ENCODE assay signal across 8 cellular contexts in genomic region chr1:31762726-31763670, GRCh38. TPM values are rescaled to one million over a fixed set of nuclear protein-coding genes. Genes with fewer than 3 reads are reported as not detected.
DNase-seq lines count a peak whose midpoint lies in the region; ATAC-seq, FAIRE-seq and TF ChIP-seq lines count a peak whose summit lies in the region.

No MANE protein-coding gene starts in this region.

- peak overlapping the region; percentile 86 to 90 for H3K4me2 ChIP-seq in H1 (ENCODE audit: insufficient read depth in 1 of 2, low read depth in 2 of 2, low read length in 2 of 2)
- peak overlapping the region; percentile 79 for H3K4me2 ChIP-seq in mesendoderm (ENCODE audit: low read length)

- H3K4ac ChIP-seq in H1 (replicated peaks; ENCODE audit: insufficient read length, low read depth, low read length) = peak overlapping the region; percentile 19
- H3K4ac ChIP-seq in mesendoderm (ENCODE audit: low read depth, low read length) = no peak overlapping the region

- H3K4me1 Mint-ChIP-seq in activated CD8-positive, alpha-beta T cell treated with anti-CD3 and anti-CD28 coated beads, Interleukin-2, amount 10 ng/mL, durations not matched to agents 7 days and 5 days (ENCODE audit: low read depth) = peaks cover 29% of the 10 kb centered on the region

- FAIRE-seq in H1 (lab: Jason Lieb, UNC) = no peak

- peaks cover 0 to 4% of the 10 kb centered on the region in 2 experiments; a peak in 1 of 4 replicates for H3K79me2 ChIP-seq in H1 (ENCODE audit: control insufficient read depth in 1 of 2, insufficient read depth in 2 of 2, low read length in 2 of 2)
- peaks cover 1% of the 10 kb centered on the region for H3K79me2 ChIP-seq in mesendoderm (ENCODE audit: control insufficient read depth, insufficient read depth, low read length)

- H3K27ac ChIP-seq in H1 (ENCODE audit: low read depth, low read length) = no peak overlapping the region
- no peak overlapping the region for H3K27ac ChIP-seq in mesendoderm (ENCODE audit: low read depth, low read length)

- H2BK5ac ChIP-seq in H1 (ENCODE audit: low read depth, low read length) (no peak overlapping the region), mesendoderm (ENCODE audit: low read length) (no peak overlapping the region)

- H3K4me1 ChIP-seq in H1 (replicated peaks in 1 of 4; ENCODE audit: control insufficient read depth in 3 of 4, insufficient read depth in 4 of 4, low read length in 3 of 4) (peaks cover 24 to 55% (median 34%) of the 10 kb centered on the region in 4 experiments), mesendoderm (ENCODE audit: control insufficient read depth, low read depth, low read length) (peaks cover 6% of the 10 kb centered on the region)

- H2BK120ac ChIP-seq in H1 (replicated peaks; ENCODE audit: low read depth, low read length) = no peak overlapping the region
- H2BK120ac ChIP-seq in mesendoderm (ENCODE audit: low read depth, low read length) = no peak overlapping the region

- no peak overlapping the region for H3K23ac ChIP-seq in H1 (ENCODE audit: insufficient read length)
- peak overlapping the region; percentile 31 for H3K23ac ChIP-seq in mesendoderm (ENCODE audit: low read length)

- POLR2A ChIA-PET in activated CD8-positive, alpha-beta T cell treated with anti-CD3 and anti-CD28 coated beads, Interleukin-2, amount 10 ng/mL, durations not matched to agents 7 days and 5 days (lab: Charles Lee) = no interaction called here
- POLR2A ChIA-PET in H1 (lab: Charles Lee; ENCODE audit: partially characterized antibody) = interaction anchor here (0.7 to 2.2 kb wide), 8 partner anchors 10 to 58 kb away, joined by 3 to 13 read pairs (median 6); partner anchors contain the start of gene COL16A1

- ATAC-seq in activated CD8-positive, alpha-beta T cell treated with anti-CD3 and anti-CD28 coated beads, Interleukin-2, amount 10 ng/mL, durations not matched to agents 7 days and 5 days = peak; percentile 38
- no peak for ATAC-seq in GM19395 (IDR thresholded peaks at IDR 0.05; ENCODE audit: unreplicated experiment)

- no peaks in the 10 kb centered on the region for H3K36me3 ChIP-seq in H7 (replicated peaks; ENCODE audit: control insufficient read depth, insufficient read depth, low read length)
- H3K36me3 ChIP-seq in H1 (ENCODE audit: control insufficient read depth in 2 of 4, insufficient read depth in 4 of 4, low read length in 3 of 4) = no peaks in the 10 kb centered on the region
- no peaks in the 10 kb centered on the region for H3K36me3 ChIP-seq in mesendoderm (ENCODE audit: control insufficient read depth, insufficient read depth, low read length)

- no peaks in the 10 kb centered on the region for H3K9me3 ChIP-seq in H1 (ENCODE audit: insufficient read depth in 2 of 2, low read depth in 1 of 2, low read length in 1 of 2)

- H3K23me2 ChIP-seq in H1 (ENCODE audit: low read depth, low read length) = peaks cover 17% of the 10 kb centered on the region

- H3K36me3 Mint-ChIP-seq in activated CD8-positive, alpha-beta T cell treated with anti-CD3 and anti-CD28 coated beads, Interleukin-2, amount 10 ng/mL, durations not matched to agents 7 days and 5 days (ENCODE audit: low read depth) = no peaks in the 10 kb centered on the region

- H4K8ac ChIP-seq in H1 (ENCODE audit: extremely low read depth, insufficient read depth, low read length) (peak overlapping the region; percentile 40; the same call in 1 of the 2 replicates), mesendoderm (ENCODE audit: low read depth, low read length) (no peak overlapping the region)

- H3K18ac ChIP-seq in H1 (ENCODE audit: extremely low read depth, low read length) (peak overlapping the region; percentile 84), mesendoderm (ENCODE audit: low read length) (peak overlapping the region; percentile 54)

- H2BK15ac ChIP-seq in H1 (ENCODE audit: low read length) (0 out of 2 replicates have a peak overlapping the region, but pooled peaks have one; percentile 50), mesendoderm (replicated peaks; ENCODE audit: low read depth) (no peak overlapping the region)

- H3K4me3 Mint-ChIP-seq in activated CD8-positive, alpha-beta T cell treated with anti-CD3 and anti-CD28 coated beads, Interleukin-2, amount 10 ng/mL, durations not matched to agents 7 days and 5 days = peak overlapping the region; percentile 66

- CTCF ChIA-PET in activated CD8-positive, alpha-beta T cell treated with anti-CD3 and anti-CD28 coated beads, Interleukin-2, amount 10 ng/mL, durations not matched to agents 7 days and 5 days (lab: Charles Lee) = interaction anchor here (0.7 to 7.6 kb wide), 7 partner anchors 11 to 434 kb away, joined by 3 to 43 read pairs (median 3); no protein-coding TSS in a partner anchor
- CTCF ChIA-PET in H1 (lab: Charles Lee; ENCODE audit: partially characterized antibody) = interaction anchor here (0.7 to 14.0 kb wide), 24 partner anchors 8 to 243 kb away, joined by 3 to 206 read pairs (median 4); partner anchors contain the start of gene COL16A1

- H3K27ac Mint-ChIP-seq in activated CD8-positive, alpha-beta T cell treated with anti-CD3 and anti-CD28 coated beads, Interleukin-2, amount 10 ng/mL, durations not matched to agents 7 days and 5 days = no peak overlapping the region

- H3K79me1 ChIP-seq in H1 (ENCODE audit: low read depth, low read length) = peaks cover 3% of the 10 kb centered on the region
- H3K79me1 ChIP-seq in mesendoderm (ENCODE audit: low read length) = peaks cover 2% of the 10 kb centered on the region

- H4K5ac ChIP-seq in H1 (ENCODE audit: insufficient read length, low read depth, low read length) (no peak overlapping the region), mesendoderm (ENCODE audit: low read length) (no peak overlapping the region)

- H2AFZ ChIP-seq in H1 (ENCODE audit: low read length) = peak overlapping the region; percentile 77; the same call in 1 of the 2 replicates

- H3K56ac ChIP-seq in H1 (replicated peaks; ENCODE audit: insufficient read length, low read depth, low read length) (no peak overlapping the region), mesendoderm (ENCODE audit: low read length) (peak overlapping the region; percentile 78)

- 0% methylated on average over 33 of the region's 60 CpGs; no CpG with 5 or more reads in 1 of the 2 experiments for WGBS in H1 (ENCODE audit: extremely low coverage in 1 of 2, insufficient coverage in 1 of 2, insufficient read length in 1 of 2, insufficient replicate concordance in 2 of 2, low coverage in 1 of 2, low lambda C conversion rate in 2 of 2, missing lambda C conversion rate in 1 of 2), 2 experiments
- WGBS in mesendoderm (ENCODE audit: extremely low coverage, insufficient coverage, low lambda C conversion rate) = no CpG with 5 or more reads among the region's 60 CpGs

- peak; percentile 31 for DNase-seq in AG10803 (ENCODE audit: low read depth)
- peak; percentile 98 for DNase-seq in H7
- peak; percentile 81 for DNase-seq in NCI-H748 (lab: John Stamatoyannopoulos, UW; ENCODE audit: unreplicated experiment)
- peak; percentile 55 for DNase-seq in activated CD8-positive, alpha-beta T cell treated with anti-CD3 and anti-CD28 coated beads, Interleukin-2, amount 10 ng/mL, durations not matched to agents 7 days and 5 days
- peak in 1 of 2 experiments; percentile 94 for DNase-seq in H1 (ENCODE audit: low read depth in 1 of 2, low spot score in 2 of 2)
- DNase-seq in mesendoderm = peak; percentile 82
- peak; percentile 82 for DNase-seq in stimulated activated CD8-positive, alpha-beta memory T cell treated with anti-CD3 and anti-CD28 coated beads, Interleukin-4, amount 100 ng/mL, for 48 hours

- peaks cover 61% of the 10 kb centered on the region for H3K27me3 Mint-ChIP-seq in activated CD8-positive, alpha-beta T cell treated with anti-CD3 and anti-CD28 coated beads, Interleukin-2, amount 10 ng/mL, durations not matched to agents 7 days and 5 days (ENCODE audit: low read depth)

- H2BK20ac ChIP-seq in H1 (ENCODE audit: low read length) = no peak overlapping the region; the same call in 1 of the 2 replicates

- H3K9me3 Mint-ChIP-seq in activated CD8-positive, alpha-beta T cell treated with anti-CD3 and anti-CD28 coated beads, Interleukin-2, amount 10 ng/mL, durations not matched to agents 7 days and 5 days (ENCODE audit: insufficient read depth) = no peaks in the 10 kb centered on the region

- TF ChIP-seq CTCF in AG10803 (conservative IDR thresholded peaks at IDR 0.05; ENCODE audit: low read length) (peak; percentile 32), H1 (IDR thresholded peaks at IDR 0.05; ENCODE audit: control extremely low read depth in 1 of 3, insufficient read depth in 1 of 3, low read depth in 1 of 3, low read length in 3 of 3) (peak in 2 of 3 experiments; percentile 72 to 90; a peak in 3 of 4 replicates)

- peaks cover 27% of the 10 kb centered on the region for H3K27me3 ChIP-seq in H7 (ENCODE audit: control insufficient read depth, insufficient read depth, low read length)
- H3K27me3 ChIP-seq in H1 (replicated peaks in 1 of 4; ENCODE audit: control insufficient read depth in 3 of 4, extremely low read depth in 1 of 4, insufficient read depth in 3 of 4, low read length in 3 of 4) = peaks cover 3 to 16% (median 7%) of the 10 kb centered on the region in 4 experiments; a peak in 5 of 7 replicates
- H3K27me3 ChIP-seq in mesendoderm (ENCODE audit: insufficient read depth, low read length, poor library complexity) = no peaks in the 10 kb centered on the region

- H3K9ac ChIP-seq in H1 (replicated peaks in 1 of 4; ENCODE audit: extremely low read depth in 1 of 4, low read depth in 3 of 4, low read length in 3 of 4) (peak overlapping the region in 1 of 4 experiments; percentile 0; a peak in 1 of 7 replicates), mesendoderm (ENCODE audit: low read length) (peak overlapping the region; percentile 61)

- peaks cover 4 to 15% of the 10 kb centered on the region in 2 experiments for H4K20me1 ChIP-seq in H1 (replicated peaks in 1 of 2; ENCODE audit: control insufficient read depth in 1 of 2, insufficient read depth in 2 of 2, low read length in 2 of 2)

- H3K4me3 ChIP-seq in AG10803 (ENCODE audit: low read length) (peak overlapping the region; percentile 60), H7 (ENCODE audit: insufficient read depth, low read depth, low read length) (peak overlapping the region; percentile 63), H1 (ENCODE audit: extremely low read depth in 1 of 4, insufficient read depth in 2 of 4, low read depth in 3 of 4, low read length in 4 of 4) (peak overlapping the region; percentile 48 to 75 (median 62)), mesendoderm (ENCODE audit: low read length) (peak overlapping the region; percentile 17)

- no peak overlapping the region for H3K14ac ChIP-seq in H1 (ENCODE audit: insufficient read length)

- no peak for TF ChIP-seq POLR2A in H1 (IDR thresholded peaks at IDR 0.05; ENCODE audit: control extremely low read depth in 1 of 2, low read depth in 2 of 2, low read length in 2 of 2)

- H2AK5ac ChIP-seq in H1 (ENCODE audit: low read depth, low read length) (no peak overlapping the region), mesendoderm (ENCODE audit: low read length) (no peak overlapping the region)

- peak in 1 of 2 experiments; percentile 77; a peak in 1 of 3 replicates for TF ChIP-seq EP300 in H1 (IDR thresholded peaks at IDR 0.05; ENCODE audit: borderline replicate concordance in 1 of 2, low read depth in 2 of 2, low read length in 2 of 2)

- TF ChIP-seq RAD21 in H1 (IDR thresholded peaks at IDR 0.05 in 1 of 2, conservative IDR thresholded peaks at IDR 0.05 in 1 of 2; ENCODE audit: low read depth in 2 of 2, low read length in 2 of 2) = peak; percentile 55 to 81

- H4K91ac ChIP-seq in H1 (replicated peaks; ENCODE audit: insufficient read length, low read length) = peak overlapping the region; percentile 75

- peak overlapping the region; percentile 71; the same call in 1 of the 2 replicates for H2BK12ac ChIP-seq in H1 (ENCODE audit: low read depth, low read length)

RNA-seq across cellular contexts. Expression of gene ADGRB2, which starts 1.1 kb away (rescaled TPM):
- 28.0 and 39.8 TPM in 2 replicates for total RNA-seq in H7 (2014; rRNA removed; shearing (Covaris generic))
- under 1 TPM; 0.05 to 0.37 TPM for total RNA-seq in activated CD8-positive, alpha-beta T cell treated with anti-CD3 and anti-CD28 coated beads, Interleukin-2, amount 10 ng/mL, durations not matched to agents 7 days and 5 days
- total RNA-seq in H1 (2021; fragmentation: NEBNext Ultra II Directional; extraction: Animal tissue kit (Norgen Biotek cat#: 25700)) = 25.8 and 26.2 TPM in 2 replicates
- polyA plus RNA-seq in H1 (2011; rRNA removed) = 15.6 and 29.0 TPM in 2 replicates
- polyA plus RNA-seq in H1 (2011; cell fraction: cytosol; rRNA removed) = 20.6 TPM
- 126 TPM for polyA plus RNA-seq in H1 (2011; cell fraction: nucleus; rRNA removed)
- polyA plus RNA-seq in H1 (2012, experiment 1 of 2) = 17.3 to 29.1 TPM (median 22.1 TPM) in 4 replicates
- polyA plus RNA-seq in H1 (2012, experiment 2 of 2) = 15.4 TPM
- polyA plus RNA-seq in H1 (2013, experiment 1 of 2) = 13.4 TPM
- polyA plus RNA-seq in H1 (2013, experiment 2 of 2) = 13.0 TPM
- 7.5 and 9.4 TPM in 2 replicates for polyA minus RNA-seq in H1 (2011; rRNA and poly(A)+ RNA removed)
- polyA minus RNA-seq in H1 (2011; cell fraction: cytosol; rRNA and poly(A)+ RNA removed) = 14.0 TPM
- 22.9 TPM for polyA minus RNA-seq in H1 (2011; cell fraction: nucleus; rRNA and poly(A)+ RNA removed)
- 4.9 TPM for polyA plus RNA-seq in mesendoderm (2013, experiment 1 of 2)
- 5.2 TPM for polyA plus RNA-seq in mesendoderm (2013, experiment 2 of 2)

RNA-seq across cellular contexts. Expression of gene SPOCD1, which starts 52.8 kb away (rescaled TPM):
- 1.8 and 3.5 TPM in 2 replicates for total RNA-seq in H7 (2014; rRNA removed; shearing (Covaris generic))
- total RNA-seq in activated CD8-positive, alpha-beta T cell treated with anti-CD3 and anti-CD28 coated beads, Interleukin-2, amount 10 ng/mL, durations not matched to agents 7 days and 5 days = not detected
- 1.8 and 2.0 TPM in 2 replicates for total RNA-seq in H1 (2021; fragmentation: NEBNext Ultra II Directional; extraction: Animal tissue kit (Norgen Biotek cat#: 25700))
- polyA plus RNA-seq in H1 (2011; rRNA removed) = 2.9 and 4.2 TPM in 2 replicates
- polyA plus RNA-seq in H1 (2011; cell fraction: cytosol; rRNA removed) = 4.7 TPM
- polyA plus RNA-seq in H1 (2011; cell fraction: nucleus; rRNA removed) = 13.1 TPM
- polyA plus RNA-seq in H1 (2012, experiment 1 of 2) = 1.9 to 2.6 TPM (median 2.1 TPM) in 4 replicates
- 0.84 TPM for polyA plus RNA-seq in H1 (2012, experiment 2 of 2)
- polyA plus RNA-seq in H1 (2013, experiment 1 of 2) = 1.4 TPM
- polyA plus RNA-seq in H1 (2013, experiment 2 of 2) = 1.0 TPM
- polyA minus RNA-seq in H1 (2011; rRNA and poly(A)+ RNA removed) = 2.2 and 3.0 TPM in 2 replicates
- 1.2 TPM for polyA minus RNA-seq in H1 (2011; cell fraction: cytosol; rRNA and poly(A)+ RNA removed)
- polyA minus RNA-seq in H1 (2011; cell fraction: nucleus; rRNA and poly(A)+ RNA removed) = 5.6 TPM
- 0.37 TPM for polyA plus RNA-seq in mesendoderm (2013, experiment 1 of 2)
- 0.35 TPM for polyA plus RNA-seq in mesendoderm (2013, experiment 2 of 2)

RNA-seq across cellular contexts. Expression of gene COL16A1, which starts 59.2 kb away (rescaled TPM):
- total RNA-seq in H7 (2014; rRNA removed; shearing (Covaris generic)) = 10.3 and 13.8 TPM in 2 replicates
- total RNA-seq in activated CD8-positive, alpha-beta T cell treated with anti-CD3 and anti-CD28 coated beads, Interleukin-2, amount 10 ng/mL, durations not matched to agents 7 days and 5 days = not detected
- total RNA-seq in H1 (2021; fragmentation: NEBNext Ultra II Directional; extraction: Animal tissue kit (Norgen Biotek cat#: 25700)) = 7.9 and 10.5 TPM in 2 replicates
- 2.0 and 3.4 TPM in 2 replicates for polyA plus RNA-seq in H1 (2011; rRNA removed)
- polyA plus RNA-seq in H1 (2011; cell fraction: cytosol; rRNA removed) = 4.3 TPM
- 31.3 TPM for polyA plus RNA-seq in H1 (2011; cell fraction: nucleus; rRNA removed)
- polyA plus RNA-seq in H1 (2012, experiment 1 of 2) = 6.8 to 10.8 TPM (median 7.9 TPM) in 4 replicates
- 2.9 TPM for polyA plus RNA-seq in H1 (2012, experiment 2 of 2)
- 4.2 TPM for polyA plus RNA-seq in H1 (2013, experiment 1 of 2)
- polyA plus RNA-seq in H1 (2013, experiment 2 of 2) = 3.6 TPM
- 3.3 and 4.2 TPM in 2 replicates for polyA minus RNA-seq in H1 (2011; rRNA and poly(A)+ RNA removed)
- polyA minus RNA-seq in H1 (2011; cell fraction: cytosol; rRNA and poly(A)+ RNA removed) = 6.8 TPM
- polyA minus RNA-seq in H1 (2011; cell fraction: nucleus; rRNA and poly(A)+ RNA removed) = 8.7 TPM
- 3.3 TPM for polyA plus RNA-seq in mesendoderm (2013, experiment 1 of 2)
- 3.5 TPM for polyA plus RNA-seq in mesendoderm (2013, experiment 2 of 2)

Comparison
In these comparisons a context has a peak if more than half of its experiments do, and no peak if none do; other contexts are left out.
1. RNA of gene ADGRB2, which starts 1.1 kb away (total RNA-seq): 28.0 to 39.8 TPM in H7 and 25.8 to 26.2 TPM in H1; 0.05 to 0.37 TPM in activated CD8-positive, alpha-beta T cell treated with anti-CD3 and anti-CD28 coated beads, Interleukin-2, amount 10 ng/mL, durations not matched to agents 7 days and 5 days; every median in the first group is over 10 times any median in the second.
2. Peak in every context shown above with its lines, with median percentiles within 50 percentile points of each other: H3K4me3 ChIP-seq.